In genomic region chr6:43268348-43268685, GRCh38 we compare ENCODE assay signal across 15 cellular contexts. TPM values are rescaled to one million over a fixed set of nuclear protein-coding genes. Genes with fewer than 3 reads are reported as not detected.
DNase-seq lines count a peak whose midpoint lies in the region; ATAC-seq lines count a peak whose summit lies in the region.
"Had no signal": no experiment of that assay in that cellular context is flagged by ENCODE, and none has a peak within 500 bp of the region (broad histone marks: within the 10 kb centered on the region; RNA-seq: fewer than 3 reads in every experiment).

No MANE protein-coding gene starts in this region.

- H3K9me3 Mint-ChIP-seq in effector memory CD8-positive, alpha-beta T cell: no peaks in the 10 kb centered on the region
- H3K9me3 Mint-ChIP-seq: activated T-cell treated with anti-CD3 and anti-CD28 coated beads, Interleukin-2, amount 50 U/mL, for 4 hours; type B pancreatic cell had no signal

- peaks cover 9 to 14% of the 10 kb centered on the region in 2 donors for H3K4me1 Mint-ChIP-seq in effector memory CD8-positive, alpha-beta T cell (ENCODE audit: low read depth in 2 of 2)

- ATAC-seq in effector memory CD8-positive, alpha-beta T cell (replicated peaks): no peak
- ATAC-seq in GM18511 (IDR thresholded peaks at IDR 0.05; ENCODE audit: unreplicated experiment): no peak
- no peak for ATAC-seq in HG02885 (IDR thresholded peaks at IDR 0.05; ENCODE audit: poor library complexity, unreplicated experiment)
- ATAC-seq: activated T-cell treated with anti-CD3 and anti-CD28 coated beads, Interleukin-2, amount 50 U/mL, for 4 hours; HCT116 had no signal

- peaks cover 3% of the 10 kb centered on the region for H3K36me3 Mint-ChIP-seq in effector memory CD8-positive, alpha-beta T cell (ENCODE audit: insufficient read depth)
- H3K36me3 Mint-ChIP-seq: type B pancreatic cell had no signal

- H3K4me3 Mint-ChIP-seq in effector memory CD8-positive, alpha-beta T cell: peak overlapping the region; percentile 73 to 79

- DNase-seq in NCI-H2196 treated with DMSO at 0.1 percent for 48 hours (lab: John Stamatoyannopoulos, UW; ENCODE audit: unreplicated experiment): peak; percentile 43
- DNase-seq in effector memory CD8-positive, alpha-beta T cell: no peak
- DNase-seq in medulla oblongata (ENCODE audit: extremely low spot score): peak; percentile 89
- DNase-seq in superior temporal gyrus (ENCODE audit: extremely low spot score): peak; percentile 83
- DNase-seq in Kasumi-1 (lab: John Stamatoyannopoulos, UW): no peak
- DNase-seq in H4 (ENCODE audit: low spot score): no peak
- DNase-seq: activated T-cell treated with anti-CD3 and anti-CD28 coated beads, Interleukin-2, amount 50 U/mL, for 4 hours; KG1 had no signal

- peaks cover 0 to 17% of the 10 kb centered on the region in 2 donors for H3K27me3 Mint-ChIP-seq in effector memory CD8-positive, alpha-beta T cell

- no peak overlapping the region for H3K27ac Mint-ChIP-seq in effector memory CD8-positive, alpha-beta T cell

RNA-seq across cellular contexts. Expression of gene TTBK1, which starts 25.0 kb away (rescaled TPM):
- not detected in 2 replicates for total RNA-seq in H4 (2014; rRNA removed; shearing (Covaris generic))
- total RNA-seq: bronchial epithelial cell had no signal

RNA-seq across cellular contexts. Expression of gene SLC22A7, which starts 29.7 kb away (rescaled TPM):
- not detected in 2 replicates for total RNA-seq in H4 (2014; rRNA removed; shearing (Covaris generic))
- total RNA-seq: activated T-cell treated with anti-CD3 and anti-CD28 coated beads, Interleukin-2, amount 50 U/mL, for 4 hours; bronchial epithelial cell; kidney epithelial cell; progenitor cell of endocrine pancreas had no signal

RNA-seq across cellular contexts. Expression of gene DNPH1, which starts 39.0 kb away (rescaled TPM):
- 110 and 147 TPM in 2 replicates for total RNA-seq in H4 (2014; rRNA removed; shearing (Covaris generic))

RNA-seq across cellular contexts. Expression of gene CRIP3, which starts 40.3 kb away (rescaled TPM):
- total RNA-seq in H4 (2014; rRNA removed; shearing (Covaris generic)): not detected in 2 replicates
- total RNA-seq: bronchial epithelial cell had no signal

Comparison
In these comparisons a context has a peak if more than half of its experiments do, and no peak if none do; other contexts are left out.
1. DNase-seq: peak in NCI-H2196 treated with DMSO at 0.1 percent for 48 hours (single experiment), medulla oblongata (single experiment) and superior temporal gyrus (single experiment); none in effector memory CD8-positive, alpha-beta T cell (0 of 3), Kasumi-1 (0 of 2) and H4 (single experiment).